ENCODE assay signal across 27 cellular contexts in the genomic region with DNA sequence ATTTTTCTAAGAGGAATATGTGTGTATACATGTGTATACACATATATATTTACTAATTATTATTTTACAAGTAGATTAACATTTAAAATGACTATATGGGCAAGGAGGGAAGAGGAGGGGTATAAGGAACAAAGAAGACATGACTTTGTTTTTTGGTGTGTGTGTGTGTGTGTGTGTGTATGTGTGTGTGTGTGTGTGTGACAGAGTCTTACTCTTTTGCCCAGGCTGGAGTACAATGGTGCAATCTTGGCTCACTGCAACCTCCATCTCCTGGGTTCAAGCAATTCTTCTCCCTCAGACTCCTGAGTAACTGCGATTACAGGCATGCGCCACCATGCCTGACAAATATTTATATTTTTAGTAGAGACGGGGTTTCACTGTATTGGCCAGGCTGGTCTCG.
"Had no signal": no experiment of that assay in that cellular context is flagged by ENCODE, and none has a peak within 500 bp of the region (broad histone marks: within the 10 kb centered on the region; RNA-seq: fewer than 3 reads in every experiment).

No MANE protein-coding gene starts in this region.

- H3K27me3 Mint-ChIP-seq: stimulated activated naive B cell treated with anti-CD40 and anti-IgM and Interleukin-4, amounts not matched to agents 10 μg/mL and 1 μg/mL and 100 μg/mL, for 72 hours; stimulated activated naive CD8-positive, alpha-beta T cell treated with anti-CD3 and anti-CD28 coated beads, Interleukin-15, Interleukin-2, amounts not matched to agents 100 ng/mL and 50 ng/mL, for 24 hours had no signal

- H3K4me2 ChIP-seq: neural progenitor cell had no signal

- H3K9me3 Mint-ChIP-seq: nephron; neural progenitor cell; stimulated activated effector memory CD8-positive, alpha-beta T cell treated with anti-CD3 and anti-CD28 coated beads, Interleukin-12 subunit alpha, Interleukin-12 subunit beta, amount 100 ng/mL, for 72 hours; stimulated activated naive B cell treated with anti-CD40 and anti-IgM and Interleukin-4, amounts not matched to agents 10 μg/mL and 1 μg/mL and 100 μg/mL, for 72 hours; stimulated activated naive CD8-positive, alpha-beta T cell treated with anti-CD3 and anti-CD28 coated beads, Interleukin-15, Interleukin-2, amounts not matched to agents 100 ng/mL and 50 ng/mL, for 24 hours had no signal

- H3K9ac ChIP-seq: neural progenitor cell, parathyroid adenoma had no signal

- H3K4me3 Mint-ChIP-seq: neural progenitor cell; stimulated activated naive B cell treated with anti-CD40 and anti-IgM and Interleukin-4, amounts not matched to agents 10 μg/mL and 1 μg/mL and 100 μg/mL, for 72 hours; stimulated activated naive CD8-positive, alpha-beta T cell treated with anti-CD3 and anti-CD28 coated beads, Interleukin-15, Interleukin-2, amounts not matched to agents 100 ng/mL and 50 ng/mL, for 24 hours had no signal

- H3K27me3 ChIP-seq: ovary, right lobe of liver, sigmoid colon, stomach, thyroid gland, tibial nerve, upper lobe of left lung, vagina had no signal

- H3K27ac Mint-ChIP-seq: nephron; neural progenitor cell; progenitor cell of endocrine pancreas; stimulated activated effector memory CD8-positive, alpha-beta T cell treated with anti-CD3 and anti-CD28 coated beads, Interleukin-12 subunit alpha, Interleukin-12 subunit beta, amount 100 ng/mL, for 72 hours; stimulated activated naive CD8-positive, alpha-beta T cell treated with anti-CD3 and anti-CD28 coated beads, Interleukin-15, Interleukin-2, amounts not matched to agents 100 ng/mL and 50 ng/mL, for 24 hours had no signal

- H3K4me3 ChIP-seq: neural progenitor cell, ovary, psoas muscle, right lobe of liver, sigmoid colon, stomach, thoracic aorta, thyroid gland, tibial nerve, upper lobe of left lung, vagina had no signal

- H3K27ac ChIP-seq: neural progenitor cell, ovary, parathyroid adenoma, psoas muscle, right lobe of liver, sigmoid colon, stomach, thoracic aorta, thyroid gland, tibial nerve, vagina had no signal

- H3K36me3 ChIP-seq: neural progenitor cell, ovary, right lobe of liver, thoracic aorta, thyroid gland had no signal

- H3K4me1 ChIP-seq: right lobe of liver, vagina had no signal

- ATAC-seq: psoas muscle; right cardiac atrium; right lobe of liver; stimulated activated effector memory CD8-positive, alpha-beta T cell treated with anti-CD3 and anti-CD28 coated beads, Interleukin-12 subunit alpha, Interleukin-12 subunit beta, amount 100 ng/mL, for 72 hours; stimulated activated naive B cell treated with anti-CD40 and anti-IgM and Interleukin-4, amounts not matched to agents 10 μg/mL and 1 μg/mL and 100 μg/mL, for 72 hours had no signal

- H3K79me2 ChIP-seq: parathyroid adenoma had no signal

- H2AFZ ChIP-seq: neural progenitor cell, parathyroid adenoma had no signal

- H3K9me3 ChIP-seq: ovary, psoas muscle, right lobe of liver, sigmoid colon, stomach, thoracic aorta, thyroid gland, tibial nerve, upper lobe of left lung, vagina had no signal

- DNase-seq: occipital lobe; ovary; posterior cingulate gyrus; psoas muscle; right cardiac atrium; right lobe of liver; sigmoid colon; small intestine; stimulated activated CD4-positive, alpha-beta T cell treated with anti-CD3 and anti-CD28 coated beads, Interleukin-15, amount 100 ng/mL, for 24 hours; stimulated activated CD4-positive, alpha-beta T cell treated with anti-CD3 and anti-CD28 coated beads, Interleukin-2, amount 100 ng/mL, for 24 hours; stimulated activated CD4-positive, alpha-beta T cell treated with anti-CD3 and anti-CD28 coated beads, Interleukin-2, amount 100 ng/mL, for 48 hours; stimulated activated CD4-positive, alpha-beta T cell treated with anti-CD3 and anti-CD28 coated beads, Interleukin-4, amount 100 ng/mL, for 24 hours; stimulated activated naive B cell treated with anti-CD40 and anti-IgM and Interleukin-4, amounts not matched to agents 10 μg/mL and 1 μg/mL and 100 μg/mL, for 72 hours; stimulated activated naive CD4-positive, alpha-beta T cell treated with Interleukin-2 at 50 U/mL for 16 hours; stomach; thyroid gland; trophoblast cell; upper lobe of left lung had no signal
